ENCODE assay signal across 10 cellular contexts in genomic region chr12:51281202-51281924, GRCh38.
DNase-seq lines count a peak whose midpoint lies in the region; ATAC-seq and TF ChIP-seq lines count a peak whose summit lies in the region.
"Had no signal": no experiment of that assay in that cellular context is flagged by ENCODE, and none has a peak within 500 bp of the region (broad histone marks: within the 10 kb centered on the region; RNA-seq: fewer than 3 reads in every experiment).

No MANE protein-coding gene starts in this region.

- H3K27me3 ChIP-seq in WERI-Rb-1 (ENCODE audit: insufficient read depth, low read depth, severe bottlenecking): no peaks in the 10 kb centered on the region

- H3K9me3 ChIP-seq in WERI-Rb-1 (ENCODE audit: severe bottlenecking): no peaks in the 10 kb centered on the region
- H3K9me3 ChIP-seq: thoracic aorta had no signal

- DNase-seq in GM03348 (ENCODE audit: low spot score) (peak; percentile 74), RKO (ENCODE audit: low spot score) (peak; percentile 68), fibroblast of gingiva (ENCODE audit: low read depth) (peak; percentile 52), non-pigmented ciliary epithelial cell (ENCODE audit: low read depth) (peak; percentile 43), WERI-Rb-1 (no peak), NCI-H1694 treated with DMSO at 0.1 percent for 48 hours (lab: John Stamatoyannopoulos, UW) (no peak)
- DNase-seq: activated CD4-positive, alpha-beta T cell treated with anti-CD3 and anti-CD28 coated beads for 1 hour; small intestine had no signal

- no peak for ATAC-seq in GM21515 (IDR thresholded peaks at IDR 0.05; ENCODE audit: unreplicated experiment)

- no peaks in the 10 kb centered on the region for H3K36me3 ChIP-seq in WERI-Rb-1
- H3K36me3 ChIP-seq: thoracic aorta had no signal

- no peak overlapping the region for H3K27ac ChIP-seq in WERI-Rb-1
- H3K27ac ChIP-seq: thoracic aorta had no signal

- TF ChIP-seq CTCF in WERI-Rb-1 (IDR thresholded peaks at IDR 0.05; ENCODE audit: low read depth, low read length): no peak

- no peak overlapping the region for H3K4me3 ChIP-seq in WERI-Rb-1 (ENCODE audit: low read depth, low read length)
- H3K4me3 ChIP-seq: thoracic aorta had no signal

Comparison
In these comparisons a context has a peak if more than half of its experiments do, and no peak if none do; other contexts are left out.
1. DNase-seq: peak in GM03348 (single experiment), RKO (single experiment), fibroblast of gingiva (single experiment) and non-pigmented ciliary epithelial cell (single experiment); none in WERI-Rb-1 (single experiment) and NCI-H1694 treated with DMSO at 0.1 percent for 48 hours (single experiment).